Comparison of ENCODE assay signal across 1 cellular context in the genomic region with DNA sequence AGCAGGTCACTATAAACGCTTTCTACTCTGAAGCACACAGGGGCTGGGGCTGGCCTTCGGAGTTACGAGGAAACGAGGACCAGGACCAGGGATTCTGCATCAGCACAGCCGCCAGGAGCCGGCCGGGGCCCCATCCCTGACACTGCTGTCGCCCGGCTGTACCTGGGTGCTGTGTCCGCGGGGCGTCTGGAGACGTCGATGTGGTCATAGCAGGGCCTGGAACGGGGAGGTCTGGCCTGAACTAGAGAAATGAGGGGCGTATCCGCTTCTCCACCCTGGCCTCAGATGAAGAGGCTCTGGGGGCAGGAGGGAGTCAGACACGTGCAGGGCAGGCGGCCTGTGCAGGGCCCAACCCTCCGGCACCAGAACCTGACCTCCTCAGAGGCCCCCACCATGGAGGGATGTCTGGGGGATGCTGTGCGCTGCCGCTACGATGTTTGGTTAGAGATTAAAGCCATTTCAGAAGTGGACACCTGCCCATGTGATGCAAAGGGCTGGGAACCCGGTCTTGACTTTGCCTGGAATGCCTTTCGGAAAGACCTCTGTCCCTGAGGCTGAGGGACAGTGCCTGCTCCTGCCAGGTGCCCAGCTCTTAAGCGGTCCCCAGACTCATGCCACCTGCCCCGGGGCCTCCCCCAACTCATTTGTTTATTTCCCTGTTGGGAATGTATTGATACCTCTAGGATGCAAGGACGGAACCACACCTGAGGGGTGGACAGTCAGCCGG.
TF ChIP-seq lines count a peak whose summit lies in the region.

No MANE protein-coding gene starts in this region.

TF ChIP-seq in K562, 482 proteins besides CTCF, POLR2A, EP300 and RAD21:
- 0 out of 2 replicates have a peak, but pooled peaks have one; percentile 10 for TF ChIP-seq POLR2G (IDR thresholded peaks at IDR 0.05; ENCODE audit: low read depth, low read length)
- no peak for TF ChIP-seq TEAD4 (IDR thresholded peaks at IDR 0.05; ENCODE audit: low read length)
- TF ChIP-seq TEAD4 (CRISPR knock-in tag; IDR thresholded peaks at IDR 0.05; ENCODE audit: borderline replicate concordance): no peak
- no peak for TF ChIP-seq ZNF830 (CRISPR knock-in tag; IDR thresholded peaks at IDR 0.05)
- TF ChIP-seq BRD4 (IDR thresholded peaks at IDR 0.05): no peak
- TF ChIP-seq ETV1 (tag; conservative IDR thresholded peaks at IDR 0.05; ENCODE audit: low read depth): no peak
- TF ChIP-seq SMAD4 (CRISPR knock-in tag; conservative IDR thresholded peaks at IDR 0.05): no peak
TF ChIP-seq in K562: peak in this region for 1.
